ENCODE assay signal across 8 cellular contexts in the genomic region with DNA sequence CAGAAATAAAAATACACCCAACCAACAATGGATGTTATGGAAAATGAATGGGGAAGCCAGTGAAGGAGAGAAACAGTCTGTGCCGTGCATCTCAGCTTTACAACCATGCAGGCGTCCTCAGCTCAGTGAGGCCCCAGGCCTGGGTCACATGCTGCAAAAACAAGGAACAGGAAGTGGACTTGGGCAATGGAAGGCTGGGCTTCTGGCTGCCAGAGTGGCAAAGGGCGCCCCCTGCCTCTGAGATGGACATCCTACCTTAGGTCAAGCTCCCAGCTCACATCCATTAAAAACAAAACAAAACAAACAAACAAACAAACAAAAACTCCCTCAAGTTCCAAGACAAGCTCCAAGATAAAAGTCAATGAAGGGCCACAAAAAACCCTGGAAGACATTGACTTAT. TPM values are rescaled to one million over a fixed set of nuclear protein-coding genes. Genes with fewer than 3 reads are reported as not detected.
DNase-seq lines count a peak whose midpoint lies in the region; TF ChIP-seq lines count a peak whose summit lies in the region.

No MANE protein-coding gene starts in this region.

- peak; percentile 0 to 19 (median 3) for DNase-seq in NCI-H1417 (lab: John Stamatoyannopoulos, UW)
- no peak for DNase-seq in NCI-H1417 treated with DMSO at 0.1 percent for 48 hours (lab: John Stamatoyannopoulos, UW)
- no peak for DNase-seq in HFFc6
- DNase-seq in SK-MEL-5 (ENCODE audit: low read depth, low spot score) = peak; percentile 71
- DNase-seq in fibroblast of mammary gland (ENCODE audit: low read depth) = peak; percentile 47
- no peak for DNase-seq in retinal pigment epithelial cell (ENCODE audit: low read depth)
- DNase-seq in DMS79 treated with DMSO at 0.1 percent for 48 hours (lab: John Stamatoyannopoulos, UW) = no peak
- DNase-seq in NCI-H1694 treated with DMSO at 0.1 percent for 48 hours (lab: John Stamatoyannopoulos, UW) = no peak

- no peak overlapping the region for H3K27ac Mint-ChIP-seq in HFFc6

- H3K4me3 Mint-ChIP-seq in HFFc6 = no peak overlapping the region

- peaks cover 5% of the 10 kb centered on the region for H3K4me1 Mint-ChIP-seq in HFFc6 (ENCODE audit: low read depth)

- H3K4me3 ChIP-seq in fibroblast of mammary gland (ENCODE audit: control insufficient read depth, low read depth, low read length) (no peak overlapping the region), retinal pigment epithelial cell (ENCODE audit: low read length) (no peak overlapping the region)

- TF ChIP-seq CTCF in HFFc6 (IDR thresholded peaks at IDR 0.05) = peak; percentile 58
- peak; percentile 48 for TF ChIP-seq CTCF in fibroblast of mammary gland (conservative IDR thresholded peaks at IDR 0.05; ENCODE audit: control insufficient read depth, insufficient read depth, low read depth, low read length)
- TF ChIP-seq CTCF in retinal pigment epithelial cell (conservative IDR thresholded peaks at IDR 0.05; ENCODE audit: low read depth, low read length) = peak; percentile 42

- in situ Hi-C loops in SK-MEL-5 (cut with HindIII; ENCODE audit: low pct_unique_long_range_greater_than_20kb, low sequenced_read_pairs) = no loop called here

- no peaks in the 10 kb centered on the region for H3K9me3 Mint-ChIP-seq in HFFc6

- H3K36me3 Mint-ChIP-seq in HFFc6 (ENCODE audit: low read depth) = no peaks in the 10 kb centered on the region

- H3K27me3 Mint-ChIP-seq in HFFc6 (ENCODE audit: insufficient read depth) = no peaks in the 10 kb centered on the region; the same call in 1 of the 2 replicates

RNA-seq across cellular contexts. Expression of a gene that starts 54.7 kb away (rescaled TPM):
- total RNA-seq in HFFc6 (2021; fragmentation: NEBNext Ultra II Directional; extraction: Animal tissue kit (Norgen Biotek cat#: 25700)) = under 1 TPM in 2 of 6 experiments, not detected in 4; 0.07 to 0.09 TPM
- total RNA-seq in SK-MEL-5 (2014; rRNA removed; shearing (Covaris generic)) = 0.37 and 1.0 TPM in 2 replicates
- polyA plus RNA-seq in SK-MEL-5 (2015; cell fraction: cytosol; rRNA removed) = 0.65 and 1.1 TPM in 2 replicates
- polyA plus RNA-seq in SK-MEL-5 (2015; cell fraction: nucleus; rRNA removed) = 1.3 and 3.1 TPM in 2 replicates

Comparison
In these comparisons a context has a peak if more than half of its experiments do, and no peak if none do; other contexts are left out.
1. DNase-seq: peak in NCI-H1417 (3 of 3), SK-MEL-5 (single experiment) and fibroblast of mammary gland (single experiment); none in NCI-H1417 treated with DMSO at 0.1 percent for 48 hours (single experiment), HFFc6 (single experiment), retinal pigment epithelial cell (single experiment), DMS79 treated with DMSO at 0.1 percent for 48 hours (single experiment) and NCI-H1694 treated with DMSO at 0.1 percent for 48 hours (single experiment).
2. Peak in every context shown above with its lines, with median percentiles within 50 percentile points of each other: CTCF ChIP-seq.